Comparison of ENCODE assay signal across 8 cellular contexts in genomic region chr16:15988268-15989013, GRCh38. TPM values are rescaled to one million over a fixed set of nuclear protein-coding genes. Genes with fewer than 3 reads are reported as not detected.
DNase-seq lines count a peak whose midpoint lies in the region; ATAC-seq and TF ChIP-seq lines count a peak whose summit lies in the region.

No MANE protein-coding gene starts in this region.

- H3K27me3 ChIP-seq in GM23248 (replicated peaks; ENCODE audit: insufficient read depth) (no peaks in the 10 kb centered on the region), RWPE2 (ENCODE audit: insufficient read depth, poor library complexity, severe bottlenecking) (no peaks in the 10 kb centered on the region)

- H3K9me2 ChIP-seq in GM23248 (ENCODE audit: insufficient read depth) = no peaks in the 10 kb centered on the region

- H3K9me3 ChIP-seq in GM23248 (ENCODE audit: low read depth) (no peaks in the 10 kb centered on the region), RWPE2 (ENCODE audit: severe bottlenecking) (no peaks in the 10 kb centered on the region)

- DNase-seq in GM23248 (no peak), RWPE2 (ENCODE audit: low spot score) (no peak), fibroblast of pulmonary artery (ENCODE audit: low read depth) (peak; percentile 60), retina (peak; percentile 10), GM10266 (ENCODE audit: extremely low spot score) (no peak)
- no peak for DNase-seq in stimulated activated CD4-positive, alpha-beta T cell treated with anti-CD3 and anti-CD28 coated beads, Interleukin-4, amount 100 ng/mL, for 4 hours

- peaks cover 98% of the 10 kb centered on the region for H3K79me2 ChIP-seq in GM23248 (ENCODE audit: insufficient read depth)

- H4K20me1 ChIP-seq in GM23248 (ENCODE audit: insufficient read depth) = no peaks in the 10 kb centered on the region

- peak overlapping the region; percentile 70 for H3K9ac ChIP-seq in GM23248

- in situ Hi-C loops in GM23248 (cut with MboI) = no loop called here

- no peak overlapping the region for H3K4me2 ChIP-seq in GM23248 (ENCODE audit: unreplicated experiment)

- ATAC-seq in RWPE2 (ENCODE audit: low read depth) = 0 out of 3 replicates have a peak, but pooled peaks have one; percentile 13
- no peak for ATAC-seq in GM21423 (IDR thresholded peaks at IDR 0.05; ENCODE audit: unreplicated experiment)
- ATAC-seq in HG03565 (IDR thresholded peaks at IDR 0.05; ENCODE audit: unreplicated experiment) = no peak

- 80 to 82% methylated on average over 5 of the region's 5 CpGs for WGBS in GM23248 (ENCODE audit: low coverage in 1 of 2, low lambda C conversion rate in 2 of 2, missing lambda C conversion rate in 2 of 2), 2 experiments

- peaks cover 32% of the 10 kb centered on the region for H3F3A ChIP-seq in GM23248 (ENCODE audit: insufficient read depth)

- H3K27ac ChIP-seq in GM23248 (peak overlapping the region; percentile 89), RWPE2 (ENCODE audit: poor library complexity, severe bottlenecking) (peak overlapping the region; percentile 26)

- TF ChIP-seq CTCF in RWPE2 (IDR thresholded peaks at IDR 0.05; ENCODE audit: poor library complexity, severe bottlenecking) (no peak), fibroblast of pulmonary artery (IDR thresholded peaks at IDR 0.05; ENCODE audit: low read length, missing control alignments) (no peak), GM10266 (IDR thresholded peaks at IDR 0.05; ENCODE audit: control insufficient read depth, insufficient read depth, low read depth, missing control alignments) (no peak)

- H3K36me3 ChIP-seq in GM23248 (ENCODE audit: low read depth) (no peaks in the 10 kb centered on the region), RWPE2 (ENCODE audit: low read depth) (peaks cover 9% of the 10 kb centered on the region; the same call in 1 of the 2 replicates)

- H3K4me1 ChIP-seq in GM23248 (ENCODE audit: insufficient read depth) (peaks cover 33% of the 10 kb centered on the region), RWPE2 (ENCODE audit: insufficient read depth, poor library complexity, severe bottlenecking) (peaks cover 12% of the 10 kb centered on the region)

- H3K4me3 ChIP-seq in GM23248 (no peak overlapping the region), RWPE2 (ENCODE audit: severe bottlenecking) (no peak overlapping the region), fibroblast of pulmonary artery (replicated peaks; ENCODE audit: low read depth, low read length) (no peak overlapping the region)

- H2AFZ ChIP-seq in GM23248 = no peak overlapping the region

RNA-seq across cellular contexts. Expression of gene ABCC1, which starts 39.0 kb away (rescaled TPM):
- total RNA-seq in GM23248 (2014; rRNA removed; shearing (Covaris generic)) = 25.5 and 28.6 TPM in 2 replicates
- 16.2 and 16.5 TPM in 2 replicates for polyA plus RNA-seq in GM23248 (2016; fragmentation: Nextera tagmentation; extraction: Ambion mirVana)

Comparison
In these comparisons a context has a peak if more than half of its experiments do, and no peak if none do; other contexts are left out.
1. DNase-seq: peak in fibroblast of pulmonary artery (single experiment) and retina (single experiment); none in GM23248 (single experiment), RWPE2 (single experiment), GM10266 (single experiment) and stimulated activated CD4-positive, alpha-beta T cell treated with anti-CD3 and anti-CD28 coated beads, Interleukin-4, amount 100 ng/mL, for 4 hours (0 of 2).